Comparison of ENCODE assay signal across 8 cellular contexts in the genomic region with DNA sequence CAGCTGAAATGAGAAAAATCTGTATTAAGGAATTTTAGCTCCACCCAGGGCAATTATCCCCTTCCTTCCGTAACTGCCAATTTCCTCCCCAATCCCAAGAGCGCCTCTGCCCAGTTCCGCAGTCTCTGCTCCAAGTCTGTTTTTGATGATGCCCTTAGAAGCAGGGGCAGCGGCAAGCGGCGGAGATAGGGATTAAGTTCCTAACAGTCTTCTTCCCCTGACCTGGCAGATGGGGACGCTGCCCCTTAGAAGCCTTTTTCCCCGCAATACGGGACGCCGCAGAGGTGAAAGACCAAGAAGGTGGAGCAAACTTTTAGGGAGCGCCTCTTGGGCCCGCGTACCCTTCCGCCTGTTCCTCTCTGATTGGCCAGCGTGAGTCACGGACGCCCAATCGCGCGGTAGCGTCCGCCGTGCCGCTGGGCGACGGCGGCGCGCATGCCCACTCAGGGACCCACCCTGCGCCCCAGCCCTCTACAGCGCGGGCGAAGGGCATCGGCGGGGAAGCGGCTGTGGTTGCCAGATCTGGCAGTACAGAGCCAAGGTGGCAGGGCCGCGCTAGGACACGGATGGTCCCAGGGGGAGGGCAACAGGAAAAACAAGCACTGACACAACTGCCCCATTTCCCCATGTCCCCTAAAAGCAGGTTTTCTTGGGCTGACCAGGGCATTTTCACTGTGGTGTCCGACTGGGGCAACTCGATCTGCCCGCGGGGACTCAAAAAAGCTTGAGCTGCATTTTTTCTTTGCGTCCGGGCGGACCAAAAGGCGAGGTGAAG. TPM values are rescaled to one million over a fixed set of nuclear protein-coding genes. Genes with fewer than 3 reads are reported as not detected.
DNase-seq lines count a peak whose midpoint lies in the region; ATAC-seq and TF ChIP-seq lines count a peak whose summit lies in the region.

No MANE protein-coding gene starts in this region.

- TF ChIP-seq POLR2A in GM18951 (IDR thresholded peaks at IDR 0.05; ENCODE audit: extremely low read depth, insufficient read depth, insufficient read length) (peak; percentile 83), spleen (IDR thresholded peaks at IDR 0.05) (peak; percentile 35 to 83 (median 38))

- TF ChIP-seq CTCF in WTC11 (IDR thresholded peaks at IDR 0.05) (no peak), spleen (IDR thresholded peaks at IDR 0.05 in 8 of 11, conservative IDR thresholded peaks at IDR 0.05 in 3 of 11) (no peak)

- H3K9me3 ChIP-seq in spleen: no peaks in the 10 kb centered on the region

- peak overlapping the region; percentile 92 for H3K4me3 Mint-ChIP-seq in WTC11

- no peaks in the 10 kb centered on the region for H3K9me3 Mint-ChIP-seq in WTC11

- DNase-seq in AG08396 (ENCODE audit: low spot score) (peak; percentile 96), NCI-H2227 treated with DMSO at 0.1 percent for 48 hours (lab: John Stamatoyannopoulos, UW) (peak; percentile 88), WTC11 (ENCODE audit: low spot score) (peak; percentile 85), caudate nucleus (lab: John Stamatoyannopoulos, UW) (peak; percentile 52 to 95 (median 88)), inferior parietal cortex (ENCODE audit: extremely low spot score) (peak; percentile 95), spleen (peak; percentile 97)

- peak overlapping the region; percentile 97 for H3K27ac ChIP-seq in caudate nucleus (ENCODE audit: low read depth, low read length)
- H3K27ac ChIP-seq in spleen: peak overlapping the region; percentile 92 to 98 (median 97)

- H3K4me1 Mint-ChIP-seq in WTC11: peaks cover 53% of the 10 kb centered on the region

- POLR2A ChIA-PET in WTC11 (lab: Charles Lee): no interaction called here

- peak overlapping the region; percentile 35 to 84 (median 68) for H3K4me3 ChIP-seq in spleen

- 0 to 2% (median 1%) methylated on average over 23 to 48 of the region's 48 CpGs for WGBS in spleen, 5 donors

- CTCF ChIA-PET in WTC11 (lab: Charles Lee): interaction anchor here (0.5 to 2.1 kb wide), 6 partner anchors 15 to 755 kb away, joined by 3 to 12 read pairs (median 3); no protein-coding TSS in a partner anchor

- in situ Hi-C loops in GM18951 (cut with MboI; ENCODE audit: low sequenced_read_pairs, unreplicated experiment): no loop called here

- no peaks in the 10 kb centered on the region for H3K36me3 ChIP-seq in spleen

- H3K36me3 Mint-ChIP-seq in WTC11: no peaks in the 10 kb centered on the region

- peak; percentile 72 for ATAC-seq in HG03175 (IDR thresholded peaks at IDR 0.05; ENCODE audit: unreplicated experiment)
- ATAC-seq in WTC11: peak; percentile 85

- peak overlapping the region; percentile 97 for H3K27ac Mint-ChIP-seq in WTC11

- peaks cover 13 to 42% (median 27%) of the 10 kb centered on the region in 6 donors for H3K4me1 ChIP-seq in spleen

- intact Hi-C loops in spleen (cut with DNase I; ENCODE audit: low total_unique reads): no loop called here

- no peaks in the 10 kb centered on the region for H3K27me3 ChIP-seq in spleen (replicated peaks in 1 of 7)

- no peaks in the 10 kb centered on the region for H3K27me3 Mint-ChIP-seq in WTC11 (ENCODE audit: low read depth)

TF ChIP-seq in WTC11, 78 proteins besides CTCF, POLR2A, EP300 and RAD21 (continues in another document):
- TF ChIP-seq NFYB (CRISPR knock-in tag; conservative IDR thresholded peaks at IDR 0.05; ENCODE audit: low read depth) (peak; percentile 66), NR2C2 (CRISPR knock-in tag; IDR thresholded peaks at IDR 0.05) (no peak), TEAD1 (CRISPR knock-in tag; IDR thresholded peaks at IDR 0.05) (peak; percentile 43), ZNF232 (CRISPR knock-in tag; IDR thresholded peaks at IDR 0.05) (peak; percentile 80; the same call in 1 of the 2 replicates), RELA (CRISPR knock-in tag; IDR thresholded peaks at IDR 0.05; ENCODE audit: borderline replicate concordance) (no peak)
- TF ChIP-seq, protein P1, sequence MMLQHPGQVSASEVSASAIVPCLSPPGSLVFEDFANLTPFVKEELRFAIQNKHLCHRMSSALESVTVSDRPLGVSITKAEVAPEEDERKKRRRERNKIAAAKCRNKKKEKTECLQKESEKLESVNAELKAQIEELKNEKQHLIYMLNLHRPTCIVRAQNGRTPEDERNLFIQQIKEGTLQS (CRISPR knock-in tag; conservative IDR thresholded peaks at IDR 0.05): no peak
- TF ChIP-seq, protein P2, sequence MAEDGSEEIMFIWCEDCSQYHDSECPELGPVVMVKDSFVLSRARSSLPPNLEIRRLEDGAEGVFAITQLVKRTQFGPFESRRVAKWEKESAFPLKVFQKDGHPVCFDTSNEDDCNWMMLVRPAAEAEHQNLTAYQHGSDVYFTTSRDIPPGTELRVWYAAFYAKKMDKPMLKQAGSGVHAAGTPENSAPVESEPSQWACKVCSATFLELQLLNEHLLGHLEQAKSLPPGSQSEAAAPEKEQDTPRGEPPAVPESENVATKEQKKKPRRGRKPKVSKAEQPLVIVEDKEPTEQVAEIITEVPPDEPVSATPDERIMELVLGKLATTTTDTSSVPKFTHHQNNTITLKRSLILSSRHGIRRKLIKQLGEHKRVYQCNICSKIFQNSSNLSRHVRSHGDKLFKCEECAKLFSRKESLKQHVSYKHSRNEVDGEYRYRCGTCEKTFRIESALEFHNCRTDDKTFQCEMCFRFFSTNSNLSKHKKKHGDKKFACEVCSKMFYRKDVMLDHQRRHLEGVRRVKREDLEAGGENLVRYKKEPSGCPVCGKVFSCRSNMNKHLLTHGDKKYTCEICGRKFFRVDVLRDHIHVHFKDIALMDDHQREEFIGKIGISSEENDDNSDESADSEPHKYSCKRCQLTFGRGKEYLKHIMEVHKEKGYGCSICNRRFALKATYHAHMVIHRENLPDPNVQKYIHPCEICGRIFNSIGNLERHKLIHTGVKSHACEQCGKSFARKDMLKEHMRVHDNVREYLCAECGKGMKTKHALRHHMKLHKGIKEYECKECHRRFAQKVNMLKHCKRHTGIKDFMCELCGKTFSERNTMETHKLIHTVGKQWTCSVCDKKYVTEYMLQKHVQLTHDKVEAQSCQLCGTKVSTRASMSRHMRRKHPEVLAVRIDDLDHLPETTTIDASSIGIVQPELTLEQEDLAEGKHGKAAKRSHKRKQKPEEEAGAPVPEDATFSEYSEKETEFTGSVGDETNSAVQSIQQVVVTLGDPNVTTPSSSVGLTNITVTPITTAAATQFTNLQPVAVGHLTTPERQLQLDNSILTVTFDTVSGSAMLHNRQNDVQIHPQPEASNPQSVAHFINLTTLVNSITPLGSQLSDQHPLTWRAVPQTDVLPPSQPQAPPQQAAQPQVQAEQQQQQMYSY (CRISPR knock-in tag; IDR thresholded peaks at IDR 0.05): peak; percentile 77
- TF ChIP-seq, protein P3, sequence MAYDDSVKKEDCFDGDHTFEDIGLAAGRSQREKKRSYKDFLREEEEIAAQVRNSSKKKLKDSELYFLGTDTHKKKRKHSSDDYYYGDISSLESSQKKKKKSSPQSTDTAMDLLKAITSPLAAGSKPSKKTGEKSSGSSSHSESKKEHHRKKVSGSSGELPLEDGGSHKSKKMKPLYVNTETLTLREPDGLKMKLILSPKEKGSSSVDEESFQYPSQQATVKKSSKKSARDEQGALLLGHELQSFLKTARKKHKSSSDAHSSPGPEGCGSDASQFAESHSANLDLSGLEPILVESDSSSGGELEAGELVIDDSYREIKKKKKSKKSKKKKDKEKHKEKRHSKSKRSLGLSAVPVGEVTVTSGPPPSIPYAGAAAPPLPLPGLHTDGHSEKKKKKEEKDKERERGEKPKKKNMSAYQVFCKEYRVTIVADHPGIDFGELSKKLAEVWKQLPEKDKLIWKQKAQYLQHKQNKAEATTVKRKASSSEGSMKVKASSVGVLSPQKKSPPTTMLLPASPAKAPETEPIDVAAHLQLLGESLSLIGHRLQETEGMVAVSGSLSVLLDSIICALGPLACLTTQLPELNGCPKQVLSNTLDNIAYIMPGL (CRISPR knock-in tag; IDR thresholded peaks at IDR 0.05): 0 out of 2 replicates have a peak, but pooled peaks have one; percentile 7
- TF ChIP-seq, protein P4, sequence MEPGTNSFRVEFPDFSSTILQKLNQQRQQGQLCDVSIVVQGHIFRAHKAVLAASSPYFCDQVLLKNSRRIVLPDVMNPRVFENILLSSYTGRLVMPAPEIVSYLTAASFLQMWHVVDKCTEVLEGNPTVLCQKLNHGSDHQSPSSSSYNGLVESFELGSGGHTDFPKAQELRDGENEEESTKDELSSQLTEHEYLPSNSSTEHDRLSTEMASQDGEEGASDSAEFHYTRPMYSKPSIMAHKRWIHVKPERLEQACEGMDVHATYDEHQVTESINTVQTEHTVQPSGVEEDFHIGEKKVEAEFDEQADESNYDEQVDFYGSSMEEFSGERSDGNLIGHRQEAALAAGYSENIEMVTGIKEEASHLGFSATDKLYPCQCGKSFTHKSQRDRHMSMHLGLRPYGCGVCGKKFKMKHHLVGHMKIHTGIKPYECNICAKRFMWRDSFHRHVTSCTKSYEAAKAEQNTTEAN (CRISPR knock-in tag; IDR thresholded peaks at IDR 0.05): no peak
- TF ChIP-seq, protein P5, sequence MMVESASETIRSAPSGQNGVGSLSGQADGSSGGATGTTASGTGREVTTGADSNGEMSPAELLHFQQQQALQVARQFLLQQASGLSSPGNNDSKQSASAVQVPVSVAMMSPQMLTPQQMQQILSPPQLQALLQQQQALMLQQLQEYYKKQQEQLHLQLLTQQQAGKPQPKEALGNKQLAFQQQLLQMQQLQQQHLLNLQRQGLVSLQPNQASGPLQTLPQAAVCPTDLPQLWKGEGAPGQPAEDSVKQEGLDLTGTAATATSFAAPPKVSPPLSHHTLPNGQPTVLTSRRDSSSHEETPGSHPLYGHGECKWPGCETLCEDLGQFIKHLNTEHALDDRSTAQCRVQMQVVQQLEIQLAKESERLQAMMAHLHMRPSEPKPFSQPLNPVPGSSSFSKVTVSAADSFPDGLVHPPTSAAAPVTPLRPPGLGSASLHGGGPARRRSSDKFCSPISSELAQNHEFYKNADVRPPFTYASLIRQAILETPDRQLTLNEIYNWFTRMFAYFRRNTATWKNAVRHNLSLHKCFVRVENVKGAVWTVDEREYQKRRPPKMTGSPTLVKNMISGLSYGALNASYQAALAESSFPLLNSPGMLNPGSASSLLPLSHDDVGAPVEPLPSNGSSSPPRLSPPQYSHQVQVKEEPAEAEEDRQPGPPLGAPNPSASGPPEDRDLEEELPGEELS (CRISPR knock-in tag; IDR thresholded peaks at IDR 0.05): 0 out of 2 replicates have a peak, but pooled peaks have one; percentile 47
- TF ChIP-seq, protein P6, sequence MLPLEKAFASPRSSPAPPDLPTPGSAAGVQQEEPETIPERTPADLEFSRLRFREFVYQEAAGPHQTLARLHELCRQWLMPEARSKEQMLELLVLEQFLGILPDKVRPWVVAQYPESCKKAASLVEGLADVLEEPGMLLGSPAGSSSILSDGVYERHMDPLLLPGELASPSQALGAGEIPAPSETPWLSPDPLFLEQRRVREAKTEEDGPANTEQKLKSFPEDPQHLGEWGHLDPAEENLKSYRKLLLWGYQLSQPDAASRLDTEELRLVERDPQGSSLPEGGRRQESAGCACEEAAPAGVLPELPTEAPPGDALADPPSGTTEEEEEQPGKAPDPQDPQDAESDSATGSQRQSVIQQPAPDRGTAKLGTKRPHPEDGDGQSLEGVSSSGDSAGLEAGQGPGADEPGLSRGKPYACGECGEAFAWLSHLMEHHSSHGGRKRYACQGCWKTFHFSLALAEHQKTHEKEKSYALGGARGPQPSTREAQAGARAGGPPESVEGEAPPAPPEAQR (CRISPR knock-in tag; IDR thresholded peaks at IDR 0.05): no peak

RNA-seq across cellular contexts. Expression of a gene that starts 0.8 kb away (rescaled TPM):
- total RNA-seq in WTC11 (2021) (16.1 to 19.5 TPM (median 16.9 TPM) in 3 replicates), spleen (10 to 100 TPM; 20.4 to 36.4 (median 26.5) TPM)
- polyA plus RNA-seq in spleen: 10 to 100 TPM in 2 of 3 donors, 1 to 10 TPM in 1; 9.5 to 11.4 (median 11.4) TPM

Comparison
In these comparisons a context has a peak if more than half of its experiments do, and no peak if none do; other contexts are left out.
1. Peak in every context shown above with its lines: DNase-seq, ATAC-seq, H3K4me3 ChIP-seq and H3K27ac ChIP-seq.